26 cellular contexts compared by ENCODE assay signal in the genomic region with DNA sequence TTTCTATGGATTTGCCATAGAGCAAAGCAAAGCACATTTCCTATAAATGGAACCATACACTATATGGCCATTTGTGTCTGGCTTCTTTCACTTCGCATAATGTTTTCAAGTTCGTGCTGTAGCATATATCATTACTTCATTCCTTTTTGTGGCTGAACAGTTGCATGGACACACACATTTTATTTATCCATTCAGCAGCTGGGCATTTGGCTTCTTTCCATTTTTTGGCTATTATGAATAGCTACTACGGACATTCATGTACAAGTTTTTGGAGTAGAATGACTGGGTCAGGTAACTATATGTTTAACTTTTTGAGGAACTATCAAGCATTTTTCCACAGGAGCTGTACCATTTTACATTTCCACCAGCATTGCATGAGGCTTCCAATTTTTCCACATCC. TPM values are rescaled to one million over a fixed set of nuclear protein-coding genes. Genes with fewer than 3 reads are reported as not detected.
"Had no signal": no experiment of that assay in that cellular context is flagged by ENCODE, and none has a peak within 500 bp of the region (broad histone marks: within the 10 kb centered on the region; RNA-seq: fewer than 3 reads in every experiment).

No MANE protein-coding gene starts in this region.

- ATAC-seq: activated CD4-positive, alpha-beta T cell treated with anti-CD3 and anti-CD28 coated beads for 36 hours; activated CD8-positive, alpha-beta T cell treated with anti-CD3 and anti-CD28 coated beads, Interleukin-2, amount 10 ng/mL, durations not matched to agents 7 days and 5 days; Panc1 had no signal

- DNase-seq: activated CD4-positive, alpha-beta T cell treated with anti-CD3 and anti-CD28 coated beads for 36 hours; activated CD4-positive, alpha-beta T cell treated with anti-CD3 and anti-CD28 coated beads, Interleukin-2, amount 10 ng/mL, durations not matched to agents 7 days and 5 days; activated CD4-positive, alpha-beta T cell treated with anti-CD3 and anti-CD28 coated beads, Interleukin-2, amount 50 U/mL, for 48 hours; activated CD8-positive, alpha-beta T cell treated with anti-CD3 and anti-CD28 coated beads, Interleukin-2, amount 10 ng/mL, durations not matched to agents 7 days and 5 days; activated gamma-delta T cell; activated naive CD4-positive, alpha-beta T cell treated with Interleukin-2 at 50 U/mL for 16 hours; activated naive CD8-positive, alpha-beta T cell treated with anti-CD3 and anti-CD28 coated beads, Interleukin-2, amount 10 ng/mL, durations not matched to agents 7 days and 5 days; activated T-cell treated with anti-CD3 and anti-CD28 coated beads, Interleukin-2, amount 50 U/mL, for 24 hours; amygdala; NCI-H1105; NCI-H1417 treated with DMSO at 0.1 percent for 48 hours; NCI-H187 treated with DMSO at 0.1 percent for 48 hours; NCI-H2081; NCI-H2171 treated with DMSO at 0.1 percent for 48 hours; NCI-H2227 treated with DMSO at 0.1 percent for 48 hours; NCI-H446; NCI-H510A treated with DMSO at 0.1 percent for 48 hours; NCI-H526 treated with DMSO at 0.1 percent for 48 hours; NCI-H774; SHP77 had no signal

- H3K27ac ChIP-seq: ascending aorta, cardiac muscle cell, SJCRH30, SK-N-MC had no signal

- H3K9me3 ChIP-seq: ascending aorta, SJCRH30 had no signal

- H3K36me3 ChIP-seq: ascending aorta, cardiac muscle cell, SJCRH30 had no signal

- H3K4me3 ChIP-seq: ascending aorta, cardiac muscle cell, SJCRH30, SK-N-MC had no signal

- H3K27me3 ChIP-seq: ascending aorta, cardiac muscle cell, SJCRH30 had no signal

- H3K4me1 ChIP-seq: ascending aorta had no signal

RNA-seq across cellular contexts. Expression of gene ADGRF3, which starts 11.4 kb away (rescaled TPM):
- total RNA-seq: ascending aorta, MCF 10A had no signal
